ENCODE assay signal across 1 cellular context in genomic region chr1:52913014-52913413, GRCh38.
TF ChIP-seq lines count a peak whose summit lies in the region.

No MANE protein-coding gene starts in this region.

TF ChIP-seq in HepG2, 621 proteins besides CTCF, POLR2A, EP300 and RAD21:
- TF ChIP-seq ZNF737 (CRISPR knock-in tag; IDR thresholded peaks at IDR 0.05; ENCODE audit: borderline replicate concordance), result no peak
- no peak for TF ChIP-seq SNAPC2 (CRISPR knock-in tag; IDR thresholded peaks at IDR 0.05)
- TF ChIP-seq MXD4 (CRISPR knock-in tag; IDR thresholded peaks at IDR 0.05), result no peak
- no peak for TF ChIP-seq RBM39 (IDR thresholded peaks at IDR 0.05; ENCODE audit: low read depth, low read length, poor library complexity, severe bottlenecking)
- no peak for TF ChIP-seq LCORL (IDR thresholded peaks at IDR 0.05)
- no peak for TF ChIP-seq LCORL (CRISPR knock-in tag; IDR thresholded peaks at IDR 0.05)
- no peak for TF ChIP-seq ZBTB10 (CRISPR knock-in tag; IDR thresholded peaks at IDR 0.05; ENCODE audit: borderline replicate concordance)
- TF ChIP-seq FOXK2 (IDR thresholded peaks at IDR 0.05), result no peak
- TF ChIP-seq ZFP36L2 (CRISPR knock-in tag; IDR thresholded peaks at IDR 0.05), result no peak
- TF ChIP-seq RNF2 (conservative IDR thresholded peaks at IDR 0.05; ENCODE audit: low read depth), result no peak
- no peak for TF ChIP-seq SOX6 (IDR thresholded peaks at IDR 0.05)
- no peak for TF ChIP-seq SOX6 (CRISPR knock-in tag; IDR thresholded peaks at IDR 0.05)
